ENCODE assay signal across 8 cellular contexts in the genomic region with DNA sequence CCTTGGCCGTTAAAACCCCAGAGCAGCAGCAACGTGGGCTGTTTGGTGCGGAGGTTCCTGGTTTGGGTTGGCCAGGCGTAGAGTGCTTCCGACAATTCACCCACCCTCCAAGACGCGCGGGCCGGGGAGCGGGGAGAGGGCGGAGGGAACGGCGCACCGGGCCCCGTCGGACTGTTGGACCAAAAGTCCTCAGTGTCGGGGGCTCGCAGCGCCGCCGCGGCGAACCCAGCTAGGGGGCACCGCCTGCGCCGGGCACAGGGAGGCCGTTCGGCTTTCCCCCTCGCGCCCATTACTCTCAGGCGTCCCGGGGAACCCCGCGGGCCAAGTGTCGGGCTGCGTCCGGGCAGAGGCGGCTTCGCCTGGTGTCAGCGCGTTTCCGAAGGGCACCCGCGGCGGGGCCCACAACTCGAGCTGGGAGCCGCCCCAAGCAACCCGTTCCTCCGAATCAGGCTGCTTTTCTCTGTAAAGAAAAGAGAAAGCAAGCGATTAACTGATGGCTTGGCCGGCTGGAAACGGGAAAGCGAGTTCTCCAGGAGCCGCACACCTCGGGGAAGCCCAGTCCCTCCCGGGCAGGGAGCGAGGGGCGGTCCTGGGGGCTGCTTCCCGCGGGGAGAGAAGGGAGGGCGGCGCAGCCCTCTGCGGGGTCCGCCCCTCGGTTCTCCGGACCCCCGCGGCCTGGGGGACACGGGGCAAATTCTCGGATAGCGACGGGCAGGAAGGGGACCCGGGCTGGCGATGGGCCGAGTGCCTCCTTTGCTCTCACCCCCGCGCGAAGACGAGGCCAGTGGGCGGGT.
A peak's percentile ranks its signal among the peaks of the same experiment; 100 is the strongest.
DNase-seq lines count a peak whose midpoint lies in the region; ATAC-seq, FAIRE-seq and TF ChIP-seq lines count a peak whose summit lies in the region.

No MANE protein-coding gene starts in this region.

- H3K79me2 ChIP-seq in K562 (ENCODE audit: control insufficient read depth, insufficient read depth, low read length), result no peaks in the 10 kb centered on the region

- CTCF ChIA-PET in K562 (lab: Yijun Ruan, JAX; ENCODE audit: low intra/inter-chr PET ratio), result no interaction called here

- no peaks in the 10 kb centered on the region for H3K9me3 ChIP-seq in K562 (replicated peaks; ENCODE audit: control insufficient read depth, insufficient read depth, low read depth, low read length)

- TF ChIP-seq POLR2A in K562 (conservative IDR thresholded peaks at IDR 0.05), result no peak

- H4K20me1 ChIP-seq in K562 (replicated peaks; ENCODE audit: control insufficient read depth, insufficient read depth, low read length), result no peaks in the 10 kb centered on the region

- no peak overlapping the region for H3K9ac ChIP-seq in K562 (ENCODE audit: insufficient read depth in 1 of 2, low read depth in 2 of 2, low read length in 2 of 2)

- no peak for TF ChIP-seq RAD21 in K562 (CRISPR knock-in tag; conservative IDR thresholded peaks at IDR 0.05 in 1 of 2, IDR thresholded peaks at IDR 0.05 in 1 of 2)

- BruUV-seq in K562 (replicated peaks; lab: Mats Ljungman, UMichigan), result no TSS peak

- 0 out of 5 replicates have a peak, but pooled peaks cover 0 to 5% of the 10 kb centered on the region in 2 experiments for H3K27me3 ChIP-seq in K562 (ENCODE audit: control insufficient read depth in 2 of 2, insufficient read depth in 2 of 2, low read length in 2 of 2)

- peaks cover 9 to 16% of the 10 kb centered on the region in 2 experiments; a peak in 4 of 5 replicates for H3K4me1 ChIP-seq in K562 (replicated peaks in 1 of 2; ENCODE audit: control insufficient read depth in 2 of 2, insufficient read depth in 2 of 2, low read length in 2 of 2)

- no peak for FAIRE-seq in K562 (lab: Jason Lieb, UNC)

- in situ Hi-C loops in K562 (cut with MboI), result no loop called here

- intact Hi-C loops in K562 (cut with micrococcal nuclease), result no loop called here

- H3K4me3 ChIP-seq in GM12865 (ENCODE audit: low read depth, low read length) (peak overlapping the region; percentile 50), K562 (no peak overlapping the region)

- POLR2A ChIA-PET in K562 (lab: Yijun Ruan, JAX), result no interaction called here

- no peak for TF ChIP-seq EP300 in K562 (IDR thresholded peaks at IDR 0.05; ENCODE audit: low read length)

- ATAC-seq in SK-N-SH treated with all-trans-retinoic acid at 6 μM for 48 hours, result peak; percentile 69
- ATAC-seq in K562, result no peak
- ATAC-seq in GM21529 (IDR thresholded peaks at IDR 0.05; ENCODE audit: unreplicated experiment), result no peak
- no peak for ATAC-seq in HG02973 (IDR thresholded peaks at IDR 0.05; ENCODE audit: unreplicated experiment)
- no peak for ATAC-seq in GM21619 (IDR thresholded peaks at IDR 0.05; ENCODE audit: unreplicated experiment)

- DNase-seq in GM12865 (ENCODE audit: low read depth) (peak; percentile 23), K562 (ENCODE audit: extremely low read depth in 1 of 4, low spot score in 3 of 4) (no peak), iris pigment epithelial cell (ENCODE audit: low read depth) (peak; percentile 23)
- DNase-seq in stimulated activated CD4-positive, alpha-beta T cell treated with anti-CD3 and anti-CD28 coated beads, Interleukin-15, amount 100 ng/mL, for 1 hour (ENCODE audit: low read depth in 1 of 2, low spot score in 1 of 2), result peak; percentile 37

- TF ChIP-seq CTCF in GM12865 (IDR thresholded peaks at IDR 0.05; ENCODE audit: insufficient read depth, low read depth, low read length, missing control alignments) (no peak), K562 (IDR thresholded peaks at IDR 0.05 in 2 of 3, conservative IDR thresholded peaks at IDR 0.05 in 1 of 3; ENCODE audit: insufficient read depth in 2 of 3, low read depth in 1 of 3, low read length in 3 of 3) (no peak)

- H3K4me2 ChIP-seq in K562 (ENCODE audit: insufficient read depth, low read length), result no peak overlapping the region

- 97% methylated on average over 16 of the region's 80 CpGs for WGBS in K562 (ENCODE audit: insufficient coverage, low coverage, missing lambda C conversion rate)

- no peak overlapping the region for H3K27ac ChIP-seq in K562 (ENCODE audit: extremely low read depth, low read depth, low read length)

- no peaks in the 10 kb centered on the region for H3K9me1 ChIP-seq in K562 (ENCODE audit: control insufficient read depth, insufficient read depth, low read length)

- no peaks in the 10 kb centered on the region for H3K36me3 ChIP-seq in K562 (ENCODE audit: control insufficient read depth, insufficient read depth, low read length)

- H2AFZ ChIP-seq in K562 (ENCODE audit: low read depth, low read length), result no peak overlapping the region

TF ChIP-seq in SK-N-SH treated with all-trans-retinoic acid at 6 μM for 48 hours, 23 proteins besides CTCF, POLR2A, EP300 and RAD21 (continues in another document):
- TF ChIP-seq BACH2 (CRISPR knock-in tag; IDR thresholded peaks at IDR 0.05; ENCODE audit: borderline replicate concordance) (no peak), GLIS3 (CRISPR knock-in tag; IDR thresholded peaks at IDR 0.05) (no peak), ARNTL (CRISPR knock-in tag; IDR thresholded peaks at IDR 0.05; ENCODE audit: borderline replicate concordance, low read depth) (no peak), ESRRG (CRISPR knock-in tag; IDR thresholded peaks at IDR 0.05) (no peak), OSR1 (CRISPR knock-in tag; IDR thresholded peaks at IDR 0.05) (no peak), ZNF8 (CRISPR knock-in tag; IDR thresholded peaks at IDR 0.05) (no peak)
- TF ChIP-seq, protein P1, sequence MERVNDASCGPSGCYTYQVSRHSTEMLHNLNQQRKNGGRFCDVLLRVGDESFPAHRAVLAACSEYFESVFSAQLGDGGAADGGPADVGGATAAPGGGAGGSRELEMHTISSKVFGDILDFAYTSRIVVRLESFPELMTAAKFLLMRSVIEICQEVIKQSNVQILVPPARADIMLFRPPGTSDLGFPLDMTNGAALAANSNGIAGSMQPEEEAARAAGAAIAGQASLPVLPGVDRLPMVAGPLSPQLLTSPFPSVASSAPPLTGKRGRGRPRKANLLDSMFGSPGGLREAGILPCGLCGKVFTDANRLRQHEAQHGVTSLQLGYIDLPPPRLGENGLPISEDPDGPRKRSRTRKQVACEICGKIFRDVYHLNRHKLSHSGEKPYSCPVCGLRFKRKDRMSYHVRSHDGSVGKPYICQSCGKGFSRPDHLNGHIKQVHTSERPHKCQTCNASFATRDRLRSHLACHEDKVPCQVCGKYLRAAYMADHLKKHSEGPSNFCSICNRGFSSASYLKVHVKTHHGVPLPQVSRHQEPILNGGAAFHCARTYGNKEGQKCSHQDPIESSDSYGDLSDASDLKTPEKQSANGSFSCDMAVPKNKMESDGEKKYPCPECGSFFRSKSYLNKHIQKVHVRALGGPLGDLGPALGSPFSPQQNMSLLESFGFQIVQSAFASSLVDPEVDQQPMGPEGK (CRISPR knock-in tag; IDR thresholded peaks at IDR 0.05; ENCODE audit: borderline replicate concordance), result no peak
- TF ChIP-seq, protein P2, sequence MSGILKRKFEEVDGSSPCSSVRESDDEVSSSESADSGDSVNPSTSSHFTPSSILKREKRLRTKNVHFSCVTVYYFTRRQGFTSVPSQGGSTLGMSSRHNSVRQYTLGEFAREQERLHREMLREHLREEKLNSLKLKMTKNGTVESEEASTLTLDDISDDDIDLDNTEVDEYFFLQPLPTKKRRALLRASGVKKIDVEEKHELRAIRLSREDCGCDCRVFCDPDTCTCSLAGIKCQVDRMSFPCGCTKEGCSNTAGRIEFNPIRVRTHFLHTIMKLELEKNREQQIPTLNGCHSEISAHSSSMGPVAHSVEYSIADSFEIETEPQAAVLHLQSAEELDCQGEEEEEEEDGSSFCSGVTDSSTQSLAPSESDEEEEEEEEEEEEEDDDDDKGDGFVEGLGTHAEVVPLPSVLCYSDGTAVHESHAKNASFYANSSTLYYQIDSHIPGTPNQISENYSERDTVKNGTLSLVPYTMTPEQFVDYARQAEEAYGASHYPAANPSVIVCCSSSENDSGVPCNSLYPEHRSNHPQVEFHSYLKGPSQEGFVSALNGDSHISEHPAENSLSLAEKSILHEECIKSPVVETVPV (CRISPR knock-in tag; IDR thresholded peaks at IDR 0.05), result no peak

TF ChIP-seq in K562, 482 proteins besides CTCF, POLR2A, EP300 and RAD21:
- no peak for TF ChIP-seq SNRNP70 (optimal IDR thresholded peaks at IDR 0.05; ENCODE audit: low read depth, low read length)
- TF ChIP-seq FOXJ3 (CRISPR knock-in tag; IDR thresholded peaks at IDR 0.05), result no peak
- peak; percentile 43; the same call in 1 of the 2 replicates for TF ChIP-seq POLR2G (IDR thresholded peaks at IDR 0.05; ENCODE audit: low read depth, low read length)
- TF ChIP-seq PHTF2 (CRISPR knock-in tag; IDR thresholded peaks at IDR 0.05), result no peak
- TF ChIP-seq, protein P3, sequence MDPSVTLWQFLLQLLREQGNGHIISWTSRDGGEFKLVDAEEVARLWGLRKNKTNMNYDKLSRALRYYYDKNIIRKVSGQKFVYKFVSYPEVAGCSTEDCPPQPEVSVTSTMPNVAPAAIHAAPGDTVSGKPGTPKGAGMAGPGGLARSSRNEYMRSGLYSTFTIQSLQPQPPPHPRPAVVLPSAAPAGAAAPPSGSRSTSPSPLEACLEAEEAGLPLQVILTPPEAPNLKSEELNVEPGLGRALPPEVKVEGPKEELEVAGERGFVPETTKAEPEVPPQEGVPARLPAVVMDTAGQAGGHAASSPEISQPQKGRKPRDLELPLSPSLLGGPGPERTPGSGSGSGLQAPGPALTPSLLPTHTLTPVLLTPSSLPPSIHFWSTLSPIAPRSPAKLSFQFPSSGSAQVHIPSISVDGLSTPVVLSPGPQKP (CRISPR knock-in tag; IDR thresholded peaks at IDR 0.05), result no peak

Comparison
In these comparisons a context has a peak if more than half of its experiments do, and no peak if none do; other contexts are left out.
1. DNase-seq: peak in GM12865 (single experiment), iris pigment epithelial cell (single experiment) and stimulated activated CD4-positive, alpha-beta T cell treated with anti-CD3 and anti-CD28 coated beads, Interleukin-15, amount 100 ng/mL, for 1 hour (2 of 2); none in K562 (0 of 4).